19 cellular contexts compared by ENCODE assay signal in genomic region chr1:34925730-34926129, GRCh38. TPM values are rescaled to one million over a fixed set of nuclear protein-coding genes. Genes with fewer than 3 reads are reported as not detected.
DNase-seq lines count a peak whose midpoint lies in the region; ATAC-seq, FAIRE-seq and TF ChIP-seq lines count a peak whose summit lies in the region.
"Had no signal": no experiment of that assay in that cellular context is flagged by ENCODE, and none has a peak within 500 bp of the region (broad histone marks: within the 10 kb centered on the region; RNA-seq: fewer than 3 reads in every experiment).

No MANE protein-coding gene starts in this region.

- H3K9ac ChIP-seq in Karpas-422 (ENCODE audit: low read length) (peak overlapping the region; percentile 24; the same call in 1 of the 2 replicates), neural cell (ENCODE audit: low read length) (no peak overlapping the region)

- no peak for TF ChIP-seq POLR2A in GM12891 (IDR thresholded peaks at IDR 0.05; ENCODE audit: low read depth, low read length)

- H3K4me2 ChIP-seq in Karpas-422 (ENCODE audit: low read depth, low read length, poor library complexity, severe bottlenecking), result peak overlapping the region; percentile 1
- no peak overlapping the region for H3K4me2 ChIP-seq in neural cell (ENCODE audit: low read length)

- intact Hi-C loops in CD8-positive, alpha-beta T cell (cut with DNase I, micrococcal nuclease), result no loop called here

- H3K27me3 ChIP-seq in Karpas-422 (ENCODE audit: low read length), result no peaks in the 10 kb centered on the region
- peaks cover 24% of the 10 kb centered on the region for H3K27me3 ChIP-seq in neural cell (ENCODE audit: insufficient read depth, low read depth, low read length)
- H3K27me3 ChIP-seq in CD8-positive, alpha-beta T cell (ENCODE audit: insufficient read depth, low read length), result peaks cover 27% of the 10 kb centered on the region
- H3K27me3 ChIP-seq in foreskin keratinocyte, result peaks cover 51% of the 10 kb centered on the region

- H3F3A ChIP-seq in neural cell (ENCODE audit: insufficient read depth, low read length, poor library complexity, severe bottlenecking), result no peaks in the 10 kb centered on the region

- H3K79me2 ChIP-seq in Karpas-422 (ENCODE audit: low read length), result no peaks in the 10 kb centered on the region
- no peaks in the 10 kb centered on the region for H3K79me2 ChIP-seq in neural cell (replicated peaks; ENCODE audit: insufficient read depth, low read length)

- TF ChIP-seq EP300 in neural cell (conservative IDR thresholded peaks at IDR 0.05; ENCODE audit: poor library complexity, severe bottlenecking), result no peak

- H3K36me3 ChIP-seq in Karpas-422 (ENCODE audit: insufficient read depth, low read length), result no peaks in the 10 kb centered on the region
- no peaks in the 10 kb centered on the region for H3K36me3 ChIP-seq in neural cell (ENCODE audit: insufficient read depth, low read length)
- no peaks in the 10 kb centered on the region for H3K36me3 ChIP-seq in CD8-positive, alpha-beta T cell (ENCODE audit: insufficient read depth, low read length)
- H3K36me3 ChIP-seq: HAP-1 had no signal

- H3K4me1 ChIP-seq in Karpas-422 (ENCODE audit: low read length) (peaks cover 64% of the 10 kb centered on the region), foreskin keratinocyte (no peaks in the 10 kb centered on the region)
- H3K4me1 ChIP-seq in CD8-positive, alpha-beta T cell (ENCODE audit: insufficient read depth, low read length), result peaks cover 13% of the 10 kb centered on the region
- H3K4me1 ChIP-seq: HAP-1 had no signal

- no peak overlapping the region for H2AFZ ChIP-seq in Karpas-422 (ENCODE audit: low read length)
- H2AFZ ChIP-seq in neural cell (ENCODE audit: low read depth, low read length), result no peak overlapping the region

- no peak overlapping the region for H3K27ac Mint-ChIP-seq in CD8-positive, alpha-beta T cell
- H3K27ac Mint-ChIP-seq: B cell; CD4-positive, alpha-beta T cell had no signal

- no peaks in the 10 kb centered on the region for H3K36me3 Mint-ChIP-seq in CD8-positive, alpha-beta T cell

- no peaks in the 10 kb centered on the region for H3K9me3 Mint-ChIP-seq in CD8-positive, alpha-beta T cell
- H3K9me3 Mint-ChIP-seq: CD4-positive, alpha-beta T cell had no signal

- H3K4me3 ChIP-seq in Karpas-422 (ENCODE audit: low read length) (no peak overlapping the region), neural cell (ENCODE audit: low read length) (peak overlapping the region; percentile 43)
- no peak overlapping the region for H3K4me3 ChIP-seq in CD8-positive, alpha-beta T cell (ENCODE audit: low read depth, low read length)
- H3K4me3 ChIP-seq: HAP-1 had no signal

- TF ChIP-seq CTCF in neural cell (IDR thresholded peaks at IDR 0.05; ENCODE audit: poor library complexity, severe bottlenecking) (no peak), foreskin keratinocyte (conservative IDR thresholded peaks at IDR 0.05) (no peak)
- no peak for TF ChIP-seq CTCF in CD8-positive, alpha-beta T cell (IDR thresholded peaks at IDR 0.05)

- no peaks in the 10 kb centered on the region for H3K9me3 ChIP-seq in Karpas-422 (ENCODE audit: low read length)
- H3K9me3 ChIP-seq in neural cell (ENCODE audit: low read length), result no peaks in the 10 kb centered on the region
- no peaks in the 10 kb centered on the region for H3K9me3 ChIP-seq in CD8-positive, alpha-beta T cell (ENCODE audit: low read length)
- H3K9me3 ChIP-seq: HAP-1 had no signal

- POLR2A ChIA-PET in CD8-positive, alpha-beta T cell (lab: Charles Lee), result interaction anchor here (0.5 kb wide), 1 partner anchor 626 kb away, joined by 3 read pairs; no protein-coding TSS in a partner anchor

- no peak for FAIRE-seq in GM12891 (lab: Jason Lieb, UNC)
- FAIRE-seq in frontal cortex (lab: Jason Lieb, UNC), result no peak
- FAIRE-seq: A204.1, G401.6, GM12892, GM19239, H1, HepG2, HTR-8/SVneo had no signal

- no peak for DNase-seq in Karpas-422
- no peak for DNase-seq in CD8-positive, alpha-beta T cell
- DNase-seq in GM12891 (ENCODE audit: insufficient read length, low spot score), result no peak
- no peak for DNase-seq in frontal cortex (ENCODE audit: low spot score in 2 of 2)
- no peak for DNase-seq in foreskin keratinocyte
- DNase-seq: C1 segment of cervical spinal cord; CD4-positive, alpha-beta T cell; DMS79 had no signal

- H3K4me3 Mint-ChIP-seq in CD8-positive, alpha-beta T cell, result no peak overlapping the region
- H3K4me3 Mint-ChIP-seq: B cell; CD4-positive, alpha-beta T cell had no signal

- no peak for ATAC-seq in CD8-positive, alpha-beta T cell
- no peak for ATAC-seq in foreskin keratinocyte

- peaks cover 6% of the 10 kb centered on the region for H3K4me1 Mint-ChIP-seq in CD8-positive, alpha-beta T cell (ENCODE audit: low read depth)

- TF ChIP-seq RAD21 in neural cell (conservative IDR thresholded peaks at IDR 0.05), result no peak

- H3K27me3 Mint-ChIP-seq in CD8-positive, alpha-beta T cell (ENCODE audit: low read depth), result peaks cover 81% of the 10 kb centered on the region

- no peaks in the 10 kb centered on the region for H3K9me2 ChIP-seq in Karpas-422 (replicated peaks; ENCODE audit: insufficient read depth, low read length)
- no peaks in the 10 kb centered on the region for H3K9me2 ChIP-seq in neural cell (ENCODE audit: insufficient read depth, low read length)

- H4K20me1 ChIP-seq in Karpas-422 (ENCODE audit: insufficient read depth, low read depth, low read length) (no peaks in the 10 kb centered on the region; the same call in 1 of the 2 replicates), neural cell (ENCODE audit: insufficient read depth) (no peaks in the 10 kb centered on the region)

- CTCF ChIA-PET in CD8-positive, alpha-beta T cell (lab: Charles Lee), result no interaction called here

- H3K27ac ChIP-seq in Karpas-422 (ENCODE audit: low read length), result no peak overlapping the region
- peak overlapping the region; percentile 19 for H3K27ac ChIP-seq in cingulate gyrus (ENCODE audit: low read depth, low read length)
- no peak overlapping the region for H3K27ac ChIP-seq in neural cell (ENCODE audit: low read length)
- H3K27ac ChIP-seq in CD8-positive, alpha-beta T cell (ENCODE audit: low read depth, low read length), result no peak overlapping the region
- no peak overlapping the region for H3K27ac ChIP-seq in foreskin keratinocyte

TF ChIP-seq in neural cell, 6 proteins besides CTCF, POLR2A, EP300 and RAD21 (continues in another document):
- TF ChIP-seq TAF1 (IDR thresholded peaks at IDR 0.05; ENCODE audit: low read depth), result no peak
- TF ChIP-seq POLR2AphosphoS5 (IDR thresholded peaks at IDR 0.05), result no peak

TF ChIP-seq in GM12891, 5 proteins besides CTCF, POLR2A, EP300 and RAD21:
- TF ChIP-seq POU2F2 (IDR thresholded peaks at IDR 0.05; ENCODE audit: low read depth, low read length) (no peak), POLR2AphosphoS5 (IDR thresholded peaks at IDR 0.05; ENCODE audit: low read depth, low read length) (no peak), SPI1 (IDR thresholded peaks at IDR 0.05; ENCODE audit: low read depth, low read length) (no peak), PAX5 (IDR thresholded peaks at IDR 0.05; ENCODE audit: insufficient read depth, low read length, severe bottlenecking) (no peak), TAF1 (IDR thresholded peaks at IDR 0.05; ENCODE audit: low read depth, low read length) (no peak)

RNA-seq across cellular contexts. Expression of gene DLGAP3, which starts 3.7 kb away (rescaled TPM):
- 4.1 and 9.5 TPM in 2 replicates for total RNA-seq in Karpas-422 (2014; rRNA removed; shearing (Covaris generic); ENCODE audit: low replicate concordance)
- polyA plus RNA-seq in neural cell (2.9 and 4.7 TPM in 2 replicates), foreskin keratinocyte (0.02 TPM in 2 replicates)
- polyA minus RNA-seq in neural cell, result 14.5 and 14.6 TPM in 2 replicates
- under 1 TPM; 0.44 to 0.76 TPM for total RNA-seq in CD8-positive, alpha-beta T cell
- 0.18 TPM for polyA plus RNA-seq in GM12891 (2012; ENCODE audit: low read depth, missing spikeins)
- total RNA-seq in frontal cortex (3.3 TPM), foreskin keratinocyte (0.07 TPM in 1 of 2 replicates, not detected in the other)

RNA-seq across cellular contexts. Expression of gene TMEM35B, which starts 59.4 kb away (rescaled TPM):
- 27.5 and 66.5 TPM in 2 replicates for total RNA-seq in Karpas-422 (2014; rRNA removed; shearing (Covaris generic); ENCODE audit: low replicate concordance)
- 1.3 TPM in 1 of 2 replicates, not detected in the other for polyA plus RNA-seq in neural cell
- not detected in 2 replicates for polyA minus RNA-seq in neural cell
- total RNA-seq in CD8-positive, alpha-beta T cell, result 1 to 10 TPM; 1.0 to 2.6 TPM
- polyA plus RNA-seq in GM12891 (2012; ENCODE audit: low read depth, missing spikeins), result 25.4 TPM
- total RNA-seq in frontal cortex, result 4.9 TPM
- 16.2 and 18.7 TPM in 2 replicates for total RNA-seq in foreskin keratinocyte
- 23.6 and 27.5 TPM in 2 replicates for polyA plus RNA-seq in foreskin keratinocyte
